In genomic region chr22:35328472-35328885, GRCh38 we compare ENCODE assay signal across 1 cellular context.
A peak's percentile ranks its signal among the peaks of the same experiment; 100 is the strongest.
TF ChIP-seq lines count a peak whose summit lies in the region.

No MANE protein-coding gene starts in this region.

TF ChIP-seq in HepG2, 621 proteins besides CTCF, POLR2A, EP300 and RAD21 (continued from another document and continues in another):
- TF ChIP-seq ARNT2 (CRISPR knock-in tag; IDR thresholded peaks at IDR 0.05; ENCODE audit: low read depth) (peak; percentile 83), ZNF446 (CRISPR knock-in tag; IDR thresholded peaks at IDR 0.05) (no peak), CENPT (CRISPR knock-in tag; IDR thresholded peaks at IDR 0.05; ENCODE audit: low read depth) (0 out of 2 replicates have a peak, but pooled peaks have one; percentile 75), ZBTB49 (CRISPR knock-in tag; IDR thresholded peaks at IDR 0.05; ENCODE audit: borderline replicate concordance) (0 out of 2 replicates have a peak, but pooled peaks have one; percentile 86), CHD4 (IDR thresholded peaks at IDR 0.05; ENCODE audit: borderline replicate concordance, low read length) (peak; percentile 77; the same call in 1 of the 2 replicates), AKNA (CRISPR knock-in tag; IDR thresholded peaks at IDR 0.05; ENCODE audit: borderline replicate concordance) (no peak), TGIF2 (CRISPR knock-in tag; IDR thresholded peaks at IDR 0.05) (peak; percentile 95), BRCA1 (CRISPR knock-in tag; IDR thresholded peaks at IDR 0.05) (0 out of 2 replicates have a peak, but pooled peaks have one; percentile 58), KLF9 (CRISPR knock-in tag; IDR thresholded peaks at IDR 0.05; ENCODE audit: low read depth) (no peak), ZNF749 (CRISPR knock-in tag; IDR thresholded peaks at IDR 0.05; ENCODE audit: borderline replicate concordance) (peak; percentile 94; the same call in 1 of the 2 replicates), MXD1 (CRISPR knock-in tag; IDR thresholded peaks at IDR 0.05) (peak; percentile 74), ZNF563 (CRISPR knock-in tag; IDR thresholded peaks at IDR 0.05) (peak; percentile 72; the same call in 1 of the 2 replicates), ZBTB43 (CRISPR knock-in tag; conservative IDR thresholded peaks at IDR 0.05) (no peak; the same call in 1 of the 2 replicates), KLF6 (CRISPR knock-in tag; IDR thresholded peaks at IDR 0.05) (peak; percentile 91), ATF2 (CRISPR knock-in tag; IDR thresholded peaks at IDR 0.05) (peak; percentile 96), GFI1 (CRISPR knock-in tag; IDR thresholded peaks at IDR 0.05; ENCODE audit: borderline replicate concordance) (peak; percentile 52; the same call in 1 of the 2 replicates), MAZ (IDR thresholded peaks at IDR 0.05; ENCODE audit: borderline replicate concordance, low read depth, low read length) (peak; percentile 82), MAZ (CRISPR knock-in tag; IDR thresholded peaks at IDR 0.05; ENCODE audit: low read depth) (peak; percentile 93), SMAD3 (CRISPR knock-in tag; IDR thresholded peaks at IDR 0.05) (peak; percentile 78), MAFK (conservative IDR thresholded peaks at IDR 0.05 in 1 of 2, IDR thresholded peaks at IDR 0.05 in 1 of 2; ENCODE audit: low read length in 2 of 2) (no peak), DBP (CRISPR knock-in tag; IDR thresholded peaks at IDR 0.05; ENCODE audit: not compliant biosample characterization) (no peak), SALL2 (CRISPR knock-in tag; IDR thresholded peaks at IDR 0.05) (peak; percentile 64; the same call in 1 of the 2 replicates), PRDM10 (CRISPR knock-in tag; IDR thresholded peaks at IDR 0.05; ENCODE audit: low read depth) (peak; percentile 62; the same call in 1 of the 2 replicates), KAT8 (CRISPR knock-in tag; IDR thresholded peaks at IDR 0.05) (peak; percentile 88), THAP8 (CRISPR knock-in tag; IDR thresholded peaks at IDR 0.05; ENCODE audit: borderline replicate concordance) (no peak), HOXA5 (CRISPR knock-in tag; IDR thresholded peaks at IDR 0.05) (peak; percentile 71; the same call in 1 of the 2 replicates), ASH2L (IDR thresholded peaks at IDR 0.05; ENCODE audit: insufficient read length, low read depth, low read length) (peak; percentile 67), ZNF775 (CRISPR knock-in tag; IDR thresholded peaks at IDR 0.05; ENCODE audit: borderline replicate concordance) (0 out of 2 replicates have a peak, but pooled peaks have one; percentile 70), TCF7L2 (IDR thresholded peaks at IDR 0.05; ENCODE audit: low read depth, low read length) (no peak), BRD4 (CRISPR knock-in tag; IDR thresholded peaks at IDR 0.05) (no peak; the same call in 1 of the 2 replicates), HMG20A (CRISPR knock-in tag; IDR thresholded peaks at IDR 0.05; ENCODE audit: borderline replicate concordance) (peak; percentile 97), ZBTB4 (CRISPR knock-in tag; IDR thresholded peaks at IDR 0.05; ENCODE audit: borderline replicate concordance) (peak; percentile 52; the same call in 1 of the 2 replicates), SETDB1 (CRISPR knock-in tag; IDR thresholded peaks at IDR 0.05; ENCODE audit: borderline replicate concordance) (no peak), FOSL2 (CRISPR knock-in tag; IDR thresholded peaks at IDR 0.05) (peak; percentile 89), CBX1 (IDR thresholded peaks at IDR 0.05; ENCODE audit: low read depth) (peak; percentile 47), BHLHE40 (IDR thresholded peaks at IDR 0.05; ENCODE audit: low read length) (peak; percentile 86), ZNF577 (CRISPR knock-in tag; IDR thresholded peaks at IDR 0.05; ENCODE audit: borderline replicate concordance, low read depth) (no peak), ZFP36L2 (CRISPR knock-in tag; IDR thresholded peaks at IDR 0.05) (no peak), ZNF253 (CRISPR knock-in tag; IDR thresholded peaks at IDR 0.05; ENCODE audit: borderline replicate concordance) (no peak), ZNF747 (CRISPR knock-in tag; IDR thresholded peaks at IDR 0.05; ENCODE audit: borderline replicate concordance) (peak; percentile 82; the same call in 1 of the 2 replicates)
